8 cellular contexts compared by ENCODE assay signal in genomic region chr9:132669329-132669635, GRCh38. TPM values are rescaled to one million over a fixed set of nuclear protein-coding genes. Genes with fewer than 3 reads are reported as not detected.
A peak's percentile ranks its signal among the peaks of the same experiment; 100 is the strongest.
DNase-seq lines count a peak whose midpoint lies in the region; ATAC-seq, FAIRE-seq and TF ChIP-seq lines count a peak whose summit lies in the region.

No MANE protein-coding gene starts in this region.

- H3K27me3 ChIP-seq in right cardiac atrium (ENCODE audit: control insufficient read depth, insufficient read depth) = no peaks in the 10 kb centered on the region

- ATAC-seq in right cardiac atrium (no peak), GM18868 (IDR thresholded peaks at IDR 0.05; ENCODE audit: unreplicated experiment) (no peak)

- no peak for TF ChIP-seq CTCF in HEK293 (tag by site-specific recombination; IDR thresholded peaks at IDR 0.05)

- CTCF ChIA-PET in HEK293 (lab: Yijun Ruan, JAX) = interaction anchor here (0.5 to 1.5 kb wide), 8 partner anchors 11 to 476 kb away, joined by 3 to 5 read pairs (median 3); no protein-coding TSS in a partner anchor
- CTCF ChIA-PET in activated CD4-positive, alpha-beta memory T cell treated with anti-CD3 and anti-CD28 coated beads for 36 hours (lab: Charles Lee) = interaction anchor here (0.6 to 3.4 kb wide), 5 partner anchors 99 to 1963 kb away, joined by 3 to 12 read pairs (median 3); no protein-coding TSS in a partner anchor

- peak overlapping the region; percentile 86 for H3K4me3 Mint-ChIP-seq in activated CD4-positive, alpha-beta memory T cell treated with anti-CD3 and anti-CD28 coated beads for 36 hours

- no peak for FAIRE-seq in RCC 7860 (lab: Jason Lieb, UNC)

- H3K27me3 Mint-ChIP-seq in activated CD4-positive, alpha-beta memory T cell treated with anti-CD3 and anti-CD28 coated beads for 36 hours = no peaks in the 10 kb centered on the region

- H3K4me1 ChIP-seq in HEK293 (ENCODE audit: control insufficient read depth, insufficient read depth, low read length) = no peaks in the 10 kb centered on the region
- no peaks in the 10 kb centered on the region for H3K4me1 ChIP-seq in right cardiac atrium (ENCODE audit: control insufficient read depth, insufficient read depth, low read length)

- intact Hi-C loops in activated CD4-positive, alpha-beta memory T cell treated with anti-CD3 and anti-CD28 coated beads for 36 hours (cut with micrococcal nuclease) = no loop called here
- intact Hi-C loops in right cardiac atrium (cut with DNase I) = no loop called here

- DNase-seq in activated CD4-positive, alpha-beta memory T cell treated with anti-CD3 and anti-CD28 coated beads for 36 hours = no peak
- DNase-seq in right cardiac atrium = no peak
- DNase-seq in RCC 7860 (ENCODE audit: low spot score) = no peak
- no peak for DNase-seq in OCI-M1 (lab: John Stamatoyannopoulos, UW)
- no peak for DNase-seq in amygdala (lab: John Stamatoyannopoulos, UW)

- no peaks in the 10 kb centered on the region for H3K9me3 Mint-ChIP-seq in activated CD4-positive, alpha-beta memory T cell treated with anti-CD3 and anti-CD28 coated beads for 36 hours

- peak overlapping the region; percentile 78 for H3K27ac Mint-ChIP-seq in activated CD4-positive, alpha-beta memory T cell treated with anti-CD3 and anti-CD28 coated beads for 36 hours

- H3K4me3 ChIP-seq in HEK293 (ENCODE audit: low read depth, low read length) = peak overlapping the region; percentile 94
- H3K4me3 ChIP-seq in right cardiac atrium (ENCODE audit: low read length) = peak overlapping the region; percentile 78
- peak overlapping the region; percentile 70 to 100 (median 95) for H3K4me3 ChIP-seq in skin epidermis

- H3K9me3 ChIP-seq in HEK293 (ENCODE audit: control insufficient read depth, insufficient read depth, low read depth, low read length) (no peaks in the 10 kb centered on the region), right cardiac atrium (ENCODE audit: control insufficient read depth, low read length) (no peaks in the 10 kb centered on the region)

- peaks cover 43% of the 10 kb centered on the region for H3K4me1 Mint-ChIP-seq in activated CD4-positive, alpha-beta memory T cell treated with anti-CD3 and anti-CD28 coated beads for 36 hours (ENCODE audit: low read depth)

- 0% methylated on average over 8 of the region's 8 CpGs for WGBS in right cardiac atrium

- H3K36me3 Mint-ChIP-seq in activated CD4-positive, alpha-beta memory T cell treated with anti-CD3 and anti-CD28 coated beads for 36 hours = peaks cover 10% of the 10 kb centered on the region

- POLR2A ChIA-PET in HEK293 (lab: Yijun Ruan, JAX) = interaction anchor here (0.7 to 2.8 kb wide), 17 partner anchors 11 to 361 kb away, joined by 3 to 12 read pairs (median 3); partner anchors contain the start of genes GTF3C5, SETX and TSC1
- POLR2A ChIA-PET in activated CD4-positive, alpha-beta memory T cell treated with anti-CD3 and anti-CD28 coated beads for 36 hours (lab: Charles Lee) = interaction anchor here (0.7 to 2.4 kb wide), 7 partner anchors 11 to 362 kb away, joined by 3 to 9 read pairs (median 5); partner anchors contain the start of genes AK8, GTF3C5 and SPACA9

- peaks cover 0 to 6% of the 10 kb centered on the region in 2 experiments; a peak in 1 of 3 replicates for H3K36me3 ChIP-seq in HEK293 (ENCODE audit: control insufficient read depth in 2 of 2, insufficient read depth in 1 of 2, low read length in 2 of 2)

- H3K27ac ChIP-seq in HEK293 (ENCODE audit: extremely low read depth, low read depth, low read length) = peak overlapping the region; percentile 98
- peak overlapping the region; percentile 90 for H3K27ac ChIP-seq in right cardiac atrium (ENCODE audit: low read length)
- H3K27ac ChIP-seq in skin epidermis = peak overlapping the region in 20 of 21 experiments; percentile 86 to 100 (median 97)

TF ChIP-seq in HEK293, 187 proteins besides CTCF, POLR2A, EP300 and RAD21:
- TF ChIP-seq OVOL3 (tag by site-specific recombination; IDR thresholded peaks at IDR 0.05) (no peak), HIC1 (tag by site-specific recombination; IDR thresholded peaks at IDR 0.05) (no peak), ZNF19 (tag by site-specific recombination; IDR thresholded peaks at IDR 0.05; ENCODE audit: low read depth) (no peak), ZNF416 (tag by site-specific recombination; IDR thresholded peaks at IDR 0.05) (no peak), PBX3 (CRISPR knock-in tag; IDR thresholded peaks at IDR 0.05) (no peak), ZNF777 (tag by site-specific recombination; IDR thresholded peaks at IDR 0.05; ENCODE audit: borderline replicate concordance) (no peak), ZNF302 (tag by site-specific recombination; IDR thresholded peaks at IDR 0.05; ENCODE audit: low read depth) (no peak), ZNF174 (tag by site-specific recombination; IDR thresholded peaks at IDR 0.05) (no peak), ZNF423 (tag by site-specific recombination; IDR thresholded peaks at IDR 0.05) (no peak), ZNF2 (tag by site-specific recombination; IDR thresholded peaks at IDR 0.05) (no peak), ZNF792 (tag by site-specific recombination; IDR thresholded peaks at IDR 0.05) (no peak), ZNF658 (tag by site-specific recombination; IDR thresholded peaks at IDR 0.05) (no peak), ZNF169 (tag by site-specific recombination; IDR thresholded peaks at IDR 0.05) (no peak)
- TF ChIP-seq, protein P1, sequence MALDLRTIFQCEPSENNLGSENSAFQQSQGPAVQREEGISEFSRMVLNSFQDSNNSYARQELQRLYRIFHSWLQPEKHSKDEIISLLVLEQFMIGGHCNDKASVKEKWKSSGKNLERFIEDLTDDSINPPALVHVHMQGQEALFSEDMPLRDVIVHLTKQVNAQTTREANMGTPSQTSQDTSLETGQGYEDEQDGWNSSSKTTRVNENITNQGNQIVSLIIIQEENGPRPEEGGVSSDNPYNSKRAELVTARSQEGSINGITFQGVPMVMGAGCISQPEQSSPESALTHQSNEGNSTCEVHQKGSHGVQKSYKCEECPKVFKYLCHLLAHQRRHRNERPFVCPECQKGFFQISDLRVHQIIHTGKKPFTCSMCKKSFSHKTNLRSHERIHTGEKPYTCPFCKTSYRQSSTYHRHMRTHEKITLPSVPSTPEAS (tag by site-specific recombination; IDR thresholded peaks at IDR 0.05) = no peak

RNA-seq across cellular contexts. Expression of gene DDX31, which starts 0.5 kb away (rescaled TPM):
- 10 to 100 TPM; 17.2 to 18.8 TPM for total RNA-seq in activated CD4-positive, alpha-beta memory T cell treated with anti-CD3 and anti-CD28 coated beads for 36 hours
- 1 to 10 TPM; 3.7 to 7.4 (median 5.2) TPM for total RNA-seq in right cardiac atrium
- polyA plus RNA-seq in right cardiac atrium = 2.7 TPM

RNA-seq across cellular contexts. Expression of gene GTF3C4, which starts 1.0 kb away (rescaled TPM):
- total RNA-seq in activated CD4-positive, alpha-beta memory T cell treated with anti-CD3 and anti-CD28 coated beads for 36 hours = 10 to 100 TPM; 11.6 to 12.4 TPM
- total RNA-seq in right cardiac atrium = 1 to 10 TPM; 9.2 to 9.7 (median 9.6) TPM
- 2.6 TPM for polyA plus RNA-seq in right cardiac atrium
